Comparison of ENCODE assay signal across 11 cellular contexts in the genomic region with DNA sequence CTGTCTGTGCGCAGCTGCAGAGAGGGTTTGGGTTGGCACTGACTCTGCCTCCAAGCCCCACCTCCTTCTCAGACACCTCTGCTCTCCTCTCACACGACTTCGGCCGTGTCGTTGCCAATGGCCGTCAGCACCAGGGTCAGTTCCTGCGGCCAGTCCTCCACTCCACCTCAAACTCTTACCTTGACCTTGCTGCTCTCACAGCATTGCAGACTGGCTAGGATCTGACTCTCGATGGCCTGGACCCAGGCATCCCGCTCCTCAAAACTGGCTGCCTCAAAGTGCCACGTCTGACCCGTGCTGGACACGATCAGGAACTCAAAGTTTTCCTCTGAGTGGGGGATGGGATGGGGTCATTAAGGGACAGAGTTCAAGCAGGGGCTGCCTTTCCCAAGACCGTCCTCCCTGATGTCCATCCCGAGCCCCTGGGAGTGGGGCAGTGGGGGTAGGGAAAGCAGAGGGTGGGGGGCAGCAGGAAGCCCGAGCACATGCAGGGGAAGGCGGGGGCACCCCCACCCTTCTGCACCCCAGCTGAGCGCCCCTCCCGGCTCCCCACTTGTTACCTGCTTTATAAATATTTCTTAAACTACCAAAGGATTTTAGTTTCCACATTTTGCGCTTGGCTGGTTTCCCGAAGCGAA. TPM values are rescaled to one million over a fixed set of nuclear protein-coding genes. Genes with fewer than 3 reads are reported as not detected.
DNase-seq lines count a peak whose midpoint lies in the region; ATAC-seq and TF ChIP-seq lines count a peak whose summit lies in the region.
"Had no signal": no experiment of that assay in that cellular context is flagged by ENCODE, and none has a peak within 500 bp of the region (broad histone marks: within the 10 kb centered on the region; RNA-seq: fewer than 3 reads in every experiment).

No MANE protein-coding gene starts in this region.

- H3K9me3 ChIP-seq in HEK293 (ENCODE audit: control insufficient read depth, insufficient read depth, low read depth, low read length) (no peaks in the 10 kb centered on the region), endodermal cell (ENCODE audit: control insufficient read depth, low read length) (no peaks in the 10 kb centered on the region)

- H3K4me3 Mint-ChIP-seq in Calu3 (ENCODE audit: low read depth, unreplicated experiment) (peak overlapping the region; percentile 23), endodermal cell (peak overlapping the region; percentile 26), neural crest cell (peak overlapping the region; percentile 69)

- H3K27me3 Mint-ChIP-seq in Calu3 (ENCODE audit: unreplicated experiment) (peaks cover 82% of the 10 kb centered on the region), endodermal cell (ENCODE audit: insufficient read depth) (peaks cover 99% of the 10 kb centered on the region), neural crest cell (ENCODE audit: low read depth) (peaks cover 97% of the 10 kb centered on the region)

- WGBS in endodermal cell (ENCODE audit: insufficient coverage in 1 of 2, insufficient read length in 1 of 2), 2 experiments, result 27 to 37% methylated on average over 11 to 21 of the region's 21 CpGs

- intact Hi-C loops in Calu3 (cut with micrococcal nuclease; ENCODE audit: unreplicated experiment), result no loop called here

- DNase-seq in Calu3 (no peak), endodermal cell (peak; percentile 95), neural crest cell (ENCODE audit: low read depth, low spot score) (no peak), RWPE1 (ENCODE audit: low spot score) (no peak)
- DNase-seq: activated CD4-positive, alpha-beta T cell treated with anti-CD3 and anti-CD28 coated beads, Interleukin-2, amount 50 U/mL, for 4 hours; foreskin keratinocyte; NCI-H1436 treated with DMSO at 0.1 percent for 48 hours had no signal

- no peak overlapping the region for H3K4me3 ChIP-seq in HEK293 (ENCODE audit: low read depth, low read length)
- no peak overlapping the region for H3K4me3 ChIP-seq in endodermal cell (ENCODE audit: low read length)

- H3K9me3 Mint-ChIP-seq in Calu3 (ENCODE audit: low read depth, unreplicated experiment), result no peaks in the 10 kb centered on the region
- peaks cover 2% of the 10 kb centered on the region for H3K9me3 Mint-ChIP-seq in endodermal cell
- no peaks in the 10 kb centered on the region for H3K9me3 Mint-ChIP-seq in neural crest cell

- H3K9ac ChIP-seq in endodermal cell (ENCODE audit: extremely low read depth, low read length, poor library complexity, severe bottlenecking), result no peak overlapping the region

- H3K27ac Mint-ChIP-seq in Calu3 (ENCODE audit: unreplicated experiment) (no peak overlapping the region), endodermal cell (no peak overlapping the region), neural crest cell (ENCODE audit: unreplicated experiment) (no peak overlapping the region)

- no TSS peak for BruUV-seq in Calu3 (replicated peaks; lab: Mats Ljungman, UMichigan)

- H3K27me3 ChIP-seq in endodermal cell (ENCODE audit: control insufficient read depth, insufficient read depth, low read length, poor library complexity, severe bottlenecking), result peaks cover 99% of the 10 kb centered on the region
- H3K27me3 ChIP-seq: foreskin keratinocyte had no signal

- H3K4me1 Mint-ChIP-seq in Calu3 (ENCODE audit: low read depth, unreplicated experiment) (peaks cover 11% of the 10 kb centered on the region), endodermal cell (peaks cover 4% of the 10 kb centered on the region), neural crest cell (peaks cover 8% of the 10 kb centered on the region)

- H3K27ac ChIP-seq in HEK293 (ENCODE audit: extremely low read depth, low read depth, low read length), result no peak overlapping the region
- H3K27ac ChIP-seq in endodermal cell (ENCODE audit: low read depth, low read length), result no peak overlapping the region
- H3K27ac ChIP-seq in RWPE1, result no peak overlapping the region
- H3K27ac ChIP-seq: foreskin keratinocyte had no signal

- POLR2A ChIA-PET in HEK293 (lab: Yijun Ruan, JAX), result no interaction called here
- POLR2A ChIA-PET in RWPE1 (lab: Yijun Ruan, JAX; ENCODE audit: low non-redundant PET), result no interaction called here

- peaks cover 17% of the 10 kb centered on the region for H3K36me3 Mint-ChIP-seq in Calu3 (ENCODE audit: insufficient read depth, unreplicated experiment)
- H3K36me3 Mint-ChIP-seq in endodermal cell (ENCODE audit: low read depth), result no peaks in the 10 kb centered on the region
- peaks cover 2% of the 10 kb centered on the region for H3K36me3 Mint-ChIP-seq in neural crest cell (ENCODE audit: low read depth)

- H3K4me1 ChIP-seq in HEK293 (ENCODE audit: control insufficient read depth, insufficient read depth, low read length) (no peaks in the 10 kb centered on the region), endodermal cell (ENCODE audit: control insufficient read depth, insufficient read depth, low read length) (no peaks in the 10 kb centered on the region)
- H3K4me1 ChIP-seq: foreskin keratinocyte had no signal

- CTCF ChIA-PET in Calu3 (lab: Charles Lee) (no interaction called here), HEK293 (lab: Yijun Ruan, JAX) (interaction anchor here (3.9 kb wide), 1 partner anchor 16 kb away, joined by 22 read pairs; the partner anchor contains the start of gene TSPAN31), RWPE1 (lab: Yijun Ruan, JAX) (interaction anchor here (2.5 kb wide), 1 partner anchor 8 kb away, joined by 31 read pairs; no protein-coding TSS in a partner anchor)

- TF ChIP-seq CTCF in Calu3 (IDR thresholded peaks at IDR 0.05; ENCODE audit: unreplicated experiment) (no peak), HEK293 (tag by site-specific recombination; IDR thresholded peaks at IDR 0.05) (no peak), endodermal cell (conservative IDR thresholded peaks at IDR 0.05) (no peak), neural crest cell (conservative IDR thresholded peaks at IDR 0.05) (no peak), RWPE1 (conservative IDR thresholded peaks at IDR 0.05; ENCODE audit: low read depth) (no peak)

- ATAC-seq in GM18868 (IDR thresholded peaks at IDR 0.05; ENCODE audit: unreplicated experiment) (no peak), HG02973 (IDR thresholded peaks at IDR 0.05; ENCODE audit: unreplicated experiment) (no peak), HG02571 (IDR thresholded peaks at IDR 0.05; ENCODE audit: unreplicated experiment) (no peak)
- ATAC-seq: foreskin keratinocyte had no signal

- H3K36me3 ChIP-seq in HEK293 (ENCODE audit: control insufficient read depth in 2 of 2, insufficient read depth in 1 of 2, low read length in 2 of 2) (no peaks in the 10 kb centered on the region), endodermal cell (ENCODE audit: control insufficient read depth, insufficient read depth, low read length) (no peaks in the 10 kb centered on the region)

TF ChIP-seq in HEK293, 187 proteins besides CTCF, POLR2A, EP300 and RAD21:
- TF ChIP-seq ZNF2 (tag by site-specific recombination; IDR thresholded peaks at IDR 0.05) (no peak), ZNF600 (tag by site-specific recombination; IDR thresholded peaks at IDR 0.05) (0 out of 2 replicates have a peak, but pooled peaks have one; percentile 5)

RNA-seq across cellular contexts. Expression of gene AGAP2, which starts 10.7 kb away (rescaled TPM):
- total RNA-seq in Calu3 (2022) (0.57 and 0.59 TPM in 2 replicates), endodermal cell (under 1 TPM in 1 of 2 donors, not detected in 1; 0.44 TPM), neural crest cell (3.9 and 4.1 TPM in 2 replicates)
- 4.9 TPM for polyA plus RNA-seq in endodermal cell (2013, experiment 1 of 2)
- polyA plus RNA-seq in endodermal cell (2013, experiment 2 of 2), result 3.9 TPM

RNA-seq across cellular contexts. Expression of gene TSPAN31, which starts 17.0 kb away (rescaled TPM):
- total RNA-seq in Calu3 (2022), result 40.2 and 46.7 TPM in 2 replicates
- 10 to 100 TPM; 21.7 to 27.8 TPM for total RNA-seq in endodermal cell
- polyA plus RNA-seq in endodermal cell (2013, experiment 1 of 2), result 36.0 TPM
- 29.0 TPM for polyA plus RNA-seq in endodermal cell (2013, experiment 2 of 2)
- total RNA-seq in neural crest cell, result 23.5 and 26.9 TPM in 2 replicates

RNA-seq across cellular contexts. Expression of gene CDK4, which starts 24.2 kb away (rescaled TPM):
- 188 and 199 TPM in 2 replicates for total RNA-seq in Calu3 (2022)
- 100 to 1,000 TPM; 144 to 186 TPM for total RNA-seq in endodermal cell
- 157 TPM for polyA plus RNA-seq in endodermal cell (2013, experiment 1 of 2)
- polyA plus RNA-seq in endodermal cell (2013, experiment 2 of 2), result 137 TPM
- 332 and 333 TPM in 2 replicates for total RNA-seq in neural crest cell

RNA-seq across cellular contexts. Expression of gene MARCHF9, which starts 27.0 kb away (rescaled TPM):
- total RNA-seq in Calu3 (2022), result 39.0 and 42.4 TPM in 2 replicates
- 10 to 100 TPM; 13.6 to 15.8 TPM for total RNA-seq in endodermal cell
- polyA plus RNA-seq in endodermal cell (2013, experiment 1 of 2), result 10.2 TPM
- 7.9 TPM for polyA plus RNA-seq in endodermal cell (2013, experiment 2 of 2)
- 16.7 and 18.8 TPM in 2 replicates for total RNA-seq in neural crest cell

RNA-seq across cellular contexts. Expression of gene OS9, which starts 33.9 kb away (rescaled TPM):
- total RNA-seq in Calu3 (2022), result 221 and 258 TPM in 2 replicates
- total RNA-seq in endodermal cell, result 100 to 1,000 TPM; 108 to 142 TPM
- polyA plus RNA-seq in endodermal cell (2013, experiment 1 of 2), result 114 TPM
- 101 TPM for polyA plus RNA-seq in endodermal cell (2013, experiment 2 of 2)
- 123 and 135 TPM in 2 replicates for total RNA-seq in neural crest cell
